In the genomic region with DNA sequence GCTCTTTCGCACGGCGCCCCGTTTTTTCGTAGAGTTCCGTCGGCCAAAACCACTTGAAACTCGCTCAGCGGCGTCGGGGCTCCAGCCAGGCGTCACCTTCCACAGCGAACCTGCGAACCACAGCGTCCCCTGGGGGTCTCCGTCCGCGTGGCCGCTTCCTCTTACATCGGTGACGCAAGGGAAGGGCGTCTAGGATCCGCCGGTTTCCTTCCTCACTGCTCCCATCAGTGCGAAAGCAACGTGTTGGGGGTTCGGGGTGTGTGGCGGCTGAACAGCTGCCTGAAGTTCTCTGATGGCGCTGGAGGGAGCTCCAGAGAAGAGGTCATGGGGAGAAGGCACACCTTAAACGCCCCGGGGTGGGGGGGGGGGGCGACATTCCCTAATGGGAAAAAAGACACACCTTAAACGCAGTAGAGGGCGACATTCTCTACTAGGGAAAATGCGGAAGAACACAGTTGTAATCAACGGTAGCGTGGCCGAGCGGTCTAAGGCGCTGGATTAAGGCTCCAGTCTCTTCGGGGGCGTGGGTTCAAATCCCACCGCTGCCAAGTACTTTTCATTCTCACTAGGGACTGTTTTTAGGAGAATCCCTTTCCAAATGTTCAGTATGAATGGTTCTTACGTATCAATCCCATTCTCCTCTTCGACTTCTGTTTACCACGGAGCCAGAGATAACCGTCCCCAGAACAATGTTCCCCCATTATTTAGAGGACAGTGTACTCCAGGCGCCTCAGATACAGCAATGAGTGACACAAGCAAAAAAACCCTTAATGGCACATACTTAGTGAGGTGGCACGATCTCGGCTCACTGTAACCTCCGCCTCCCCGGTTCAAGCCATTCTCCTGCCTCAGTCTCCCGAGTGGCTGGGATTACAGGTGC, we compare ENCODE assay signal across 8 cellular contexts. TPM values are rescaled to one million over a fixed set of nuclear protein-coding genes. Genes with fewer than 3 reads are reported as not detected.
DNase-seq lines count a peak whose midpoint lies in the region; ATAC-seq, FAIRE-seq and TF ChIP-seq lines count a peak whose summit lies in the region.

No MANE protein-coding gene starts in this region.

- H3K4me2 ChIP-seq in astrocyte (ENCODE audit: low read length) (peak overlapping the region; percentile 78), PC-3 (ENCODE audit: low read length) (no peak overlapping the region)

- H3K4me1 ChIP-seq in astrocyte (ENCODE audit: insufficient read depth, low read length) = peaks cover 8% of the 10 kb centered on the region
- peaks cover 4% of the 10 kb centered on the region; the same call in 1 of the 2 replicates for H3K4me1 ChIP-seq in iPS-20b (ENCODE audit: insufficient read depth, low read length)
- H3K4me1 ChIP-seq in PC-3 (ENCODE audit: insufficient read depth, low read length) = peaks cover 6% of the 10 kb centered on the region; the same call in 1 of the 2 replicates

- no TSS peak for BruUV-seq in PC-3 (replicated peaks; lab: Mats Ljungman, UMichigan)

- H3K9me3 Mint-ChIP-seq in astrocyte (ENCODE audit: unreplicated experiment) = peaks cover 13% of the 10 kb centered on the region

- H3K27ac Mint-ChIP-seq in astrocyte (ENCODE audit: unreplicated experiment) = no peak overlapping the region

- no peaks in the 10 kb centered on the region for H3K9me3 ChIP-seq in astrocyte (ENCODE audit: insufficient read depth, low read depth, low read length)
- no peaks in the 10 kb centered on the region for H3K9me3 ChIP-seq in iPS-20b (ENCODE audit: insufficient read depth, low read depth, low read length)
- no peaks in the 10 kb centered on the region for H3K9me3 ChIP-seq in PC-3 (ENCODE audit: low read length)

- H3K9ac ChIP-seq in astrocyte (ENCODE audit: low read length) = peak overlapping the region; percentile 45
- H3K9ac ChIP-seq in iPS-20b (ENCODE audit: low read depth, low read length) = peak overlapping the region; percentile 54; the same call in 1 of the 2 replicates
- no peak overlapping the region for H3K9ac ChIP-seq in PC-3 (ENCODE audit: low read length)

- peaks cover under 1% of the 10 kb centered on the region for H3F3A ChIP-seq in PC-3 (ENCODE audit: low read length, unreplicated experiment)

- H3K9me2 ChIP-seq in PC-3 (replicated peaks; ENCODE audit: low read length) = no peaks in the 10 kb centered on the region

- DNase-seq in GM13977 (ENCODE audit: low spot score) (no peak), T-helper 22 cell (ENCODE audit: low read depth) (peak; percentile 45), astrocyte (ENCODE audit: low read depth) (peak; percentile 38), PC-3 (no peak)
- DNase-seq in stimulated activated CD4-positive, alpha-beta T cell treated with anti-CD3 and anti-CD28 coated beads, Interleukin-1b, Interleukin-23, amount 100 ng/mL, for 24 hours (ENCODE audit: low read depth in 4 of 4, low spot score in 1 of 4) = peak in 3 of 4 experiments; percentile 39 to 71 (median 61)

- H3K4me3 Mint-ChIP-seq in astrocyte (ENCODE audit: unreplicated experiment) = peak overlapping the region; percentile 54

- H2AFZ ChIP-seq in astrocyte (ENCODE audit: low read depth, low read length) = peak overlapping the region; percentile 91
- no peak overlapping the region for H2AFZ ChIP-seq in PC-3 (ENCODE audit: low read length)

- CTCF ChIA-PET in PC-3 (lab: Charles Lee) = no interaction called here

- intact Hi-C loops in PC-3 (cut with micrococcal nuclease) = no loop called here

- H3K79me2 ChIP-seq in astrocyte (ENCODE audit: insufficient read depth, low read length) (no peaks in the 10 kb centered on the region), PC-3 (ENCODE audit: low read length) (no peaks in the 10 kb centered on the region)

- H3K4me3 ChIP-seq in astrocyte (ENCODE audit: insufficient read depth, low read depth, low read length) = peak overlapping the region; percentile 60
- peak overlapping the region; percentile 82 for H3K4me3 ChIP-seq in iPS-20b (ENCODE audit: low read length)
- no peak overlapping the region for H3K4me3 ChIP-seq in PC-3 (ENCODE audit: low read length)

- no peaks in the 10 kb centered on the region for H4K20me1 ChIP-seq in astrocyte (ENCODE audit: insufficient read depth, low read length)
- no peaks in the 10 kb centered on the region for H4K20me1 ChIP-seq in PC-3 (ENCODE audit: low read length)

- H3K27ac ChIP-seq in astrocyte (ENCODE audit: low read depth, low read length) = no peak overlapping the region
- no peak overlapping the region for H3K27ac ChIP-seq in iPS-20b (ENCODE audit: low read length)
- H3K27ac ChIP-seq in PC-3 (ENCODE audit: low read length) = no peak overlapping the region

- H3K27me3 ChIP-seq in astrocyte (ENCODE audit: insufficient read depth, low read length) (no peaks in the 10 kb centered on the region), iPS-20b (ENCODE audit: insufficient read depth, low read length) (peaks cover 3% of the 10 kb centered on the region; the same call in 1 of the 2 replicates), PC-3 (ENCODE audit: low read length) (no peaks in the 10 kb centered on the region)

- no peaks in the 10 kb centered on the region for H3K36me3 ChIP-seq in astrocyte (ENCODE audit: insufficient read depth, low read length)
- H3K36me3 ChIP-seq in iPS-20b (ENCODE audit: insufficient read depth, low read depth, low read length) = no peaks in the 10 kb centered on the region
- no peaks in the 10 kb centered on the region for H3K36me3 ChIP-seq in PC-3 (ENCODE audit: low read depth, low read length)

- peaks cover 16% of the 10 kb centered on the region for H3K27me3 Mint-ChIP-seq in astrocyte (ENCODE audit: low read depth, unreplicated experiment)

- in situ Hi-C loops in GM13977 (cut with MboI; ENCODE audit: low pct_unique_long_range_greater_than_20kb, low sequenced_read_pairs, unreplicated experiment) = no loop called here

- TF ChIP-seq CTCF in GM13977 (IDR thresholded peaks at IDR 0.05; ENCODE audit: extremely low read depth, insufficient read depth, missing control alignments) (peak; percentile 48), astrocyte (IDR thresholded peaks at IDR 0.05; ENCODE audit: insufficient read depth, low read depth, low read length) (peak; percentile 33), PC-3 (conservative IDR thresholded peaks at IDR 0.05; ENCODE audit: low read depth, low read length) (no peak)

- H3K4me1 Mint-ChIP-seq in astrocyte (ENCODE audit: low read depth, unreplicated experiment) = peaks cover 5% of the 10 kb centered on the region

- no peak for ATAC-seq in GM21381 (IDR thresholded peaks at IDR 0.05; ENCODE audit: unreplicated experiment)
- no peak for ATAC-seq in GM18858 (IDR thresholded peaks at IDR 0.05; ENCODE audit: unreplicated experiment)
- no peak for ATAC-seq in PC-3

- H3K36me3 Mint-ChIP-seq in astrocyte (ENCODE audit: low read depth, unreplicated experiment) = no peaks in the 10 kb centered on the region

- POLR2A ChIA-PET in PC-3 (lab: Charles Lee; ENCODE audit: unreplicated experiment) = no interaction called here

- FAIRE-seq in astrocyte (lab: Jason Lieb, UNC) = no peak

RNA-seq across cellular contexts. Expression of a gene that starts 16.3 kb away (rescaled TPM):
- 1.2 and 1.7 TPM in 2 replicates for total RNA-seq in astrocyte
- 0.04 and 0.40 TPM in 2 replicates for total RNA-seq in PC-3 (2014; rRNA removed)

RNA-seq across cellular contexts. Expression of a gene that starts 56.2 kb away (rescaled TPM):
- total RNA-seq in astrocyte (not detected in 2 replicates), PC-3 (2014; rRNA removed) (not detected in 2 replicates)

Comparison
In these comparisons a context has a peak if more than half of its experiments do, and no peak if none do; other contexts are left out.
1. DNase-seq: peak in T-helper 22 cell (single experiment), astrocyte (single experiment) and stimulated activated CD4-positive, alpha-beta T cell treated with anti-CD3 and anti-CD28 coated beads, Interleukin-1b, Interleukin-23, amount 100 ng/mL, for 24 hours (3 of 4); none in GM13977 (single experiment) and PC-3 (single experiment).